In genomic region chr16:23941963-23942564, GRCh38 we compare ENCODE assay signal across 22 cellular contexts.
DNase-seq lines count a peak whose midpoint lies in the region; ATAC-seq, FAIRE-seq and TF ChIP-seq lines count a peak whose summit lies in the region.
"Had no signal": no experiment of that assay in that cellular context is flagged by ENCODE, and none has a peak within 500 bp of the region (broad histone marks: within the 10 kb centered on the region; RNA-seq: fewer than 3 reads in every experiment).

No MANE protein-coding gene starts in this region.

- intact Hi-C loops in CD4-positive, alpha-beta T cell (cut with DNase I, micrococcal nuclease), result no loop called here
- intact Hi-C loops in activated CD4-positive, alpha-beta memory T cell treated with anti-CD3 and anti-CD28 coated beads for 36 hours (cut with micrococcal nuclease), result no loop called here

- no peaks in the 10 kb centered on the region for H3K36me3 Mint-ChIP-seq in CD4-positive, alpha-beta T cell (ENCODE audit: low read depth)
- H3K36me3 Mint-ChIP-seq in memory B cell (peaks cover 16% of the 10 kb centered on the region), endothelial cell (ENCODE audit: low read depth, unreplicated experiment) (no peaks in the 10 kb centered on the region), type B pancreatic cell (no peaks in the 10 kb centered on the region)
- H3K36me3 Mint-ChIP-seq in activated CD4-positive, alpha-beta memory T cell treated with anti-CD3 and anti-CD28 coated beads for 36 hours, result no peaks in the 10 kb centered on the region

- CTCF ChIA-PET in CD4-positive, alpha-beta T cell (lab: Charles Lee), result no interaction called here
- CTCF ChIA-PET in activated CD4-positive, alpha-beta memory T cell treated with anti-CD3 and anti-CD28 coated beads for 36 hours (lab: Charles Lee), result no interaction called here

- peaks cover 69% of the 10 kb centered on the region for H3K4me1 Mint-ChIP-seq in CD4-positive, alpha-beta T cell (ENCODE audit: low read depth)
- H3K4me1 Mint-ChIP-seq in memory B cell (peaks cover 64% of the 10 kb centered on the region), endothelial cell (ENCODE audit: unreplicated experiment) (peaks cover 2% of the 10 kb centered on the region), type B pancreatic cell (ENCODE audit: unreplicated experiment) (no peaks in the 10 kb centered on the region)
- H3K4me1 Mint-ChIP-seq in activated CD4-positive, alpha-beta memory T cell treated with anti-CD3 and anti-CD28 coated beads for 36 hours (ENCODE audit: low read depth), result peaks cover 46% of the 10 kb centered on the region

- POLR2A ChIA-PET in CD4-positive, alpha-beta T cell (lab: Charles Lee), result interaction anchor here (0.6 kb wide), 1 partner anchor 60 kb away, joined by 3 read pairs; no protein-coding TSS in a partner anchor
- POLR2A ChIA-PET in activated CD4-positive, alpha-beta memory T cell treated with anti-CD3 and anti-CD28 coated beads for 36 hours (lab: Charles Lee), result no interaction called here

- H3K27me3 Mint-ChIP-seq in CD4-positive, alpha-beta T cell, result no peaks in the 10 kb centered on the region
- H3K27me3 Mint-ChIP-seq in memory B cell, result no peaks in the 10 kb centered on the region
- H3K27me3 Mint-ChIP-seq in endothelial cell (ENCODE audit: unreplicated experiment), result no peaks in the 10 kb centered on the region
- H3K27me3 Mint-ChIP-seq in type B pancreatic cell, result peaks cover 53% of the 10 kb centered on the region
- no peaks in the 10 kb centered on the region for H3K27me3 Mint-ChIP-seq in activated CD4-positive, alpha-beta memory T cell treated with anti-CD3 and anti-CD28 coated beads for 36 hours

- no peaks in the 10 kb centered on the region for H3K27me3 ChIP-seq in CD4-positive, alpha-beta T cell (ENCODE audit: control insufficient read depth, insufficient read depth, low read length)
- H3K27me3 ChIP-seq: tibial artery had no signal

- no peak overlapping the region for H3K4me3 Mint-ChIP-seq in CD4-positive, alpha-beta T cell
- no peak overlapping the region for H3K4me3 Mint-ChIP-seq in memory B cell
- H3K4me3 Mint-ChIP-seq in endothelial cell (ENCODE audit: unreplicated experiment), result no peak overlapping the region
- H3K4me3 Mint-ChIP-seq in type B pancreatic cell, result no peak overlapping the region
- no peak overlapping the region for H3K4me3 Mint-ChIP-seq in activated CD4-positive, alpha-beta memory T cell treated with anti-CD3 and anti-CD28 coated beads for 36 hours
- H3K4me3 Mint-ChIP-seq: neural crest cell had no signal

- no peak for ATAC-seq in CD4-positive, alpha-beta T cell (ENCODE audit: poor library complexity)
- no peak for ATAC-seq in memory B cell (ENCODE audit: low read depth)
- ATAC-seq: left lobe of liver; stimulated activated naive CD8-positive, alpha-beta T cell treated with anti-CD3 and anti-CD28 coated beads, Interleukin-15, Interleukin-2, amounts not matched to agents 100 U/mL and 50 U/mL, for 24 hours had no signal

- H3K9me3 Mint-ChIP-seq in CD4-positive, alpha-beta T cell, result no peaks in the 10 kb centered on the region
- H3K9me3 Mint-ChIP-seq in memory B cell, result no peaks in the 10 kb centered on the region
- H3K9me3 Mint-ChIP-seq in endothelial cell (ENCODE audit: unreplicated experiment), result no peaks in the 10 kb centered on the region
- no peaks in the 10 kb centered on the region for H3K9me3 Mint-ChIP-seq in type B pancreatic cell
- H3K9me3 Mint-ChIP-seq in activated CD4-positive, alpha-beta memory T cell treated with anti-CD3 and anti-CD28 coated beads for 36 hours, result no peaks in the 10 kb centered on the region
- H3K9me3 Mint-ChIP-seq: neural crest cell had no signal

- peak overlapping the region; percentile 75 for H3K27ac Mint-ChIP-seq in CD4-positive, alpha-beta T cell
- peak overlapping the region; percentile 88 for H3K27ac Mint-ChIP-seq in memory B cell
- no peak overlapping the region for H3K27ac Mint-ChIP-seq in endothelial cell (ENCODE audit: unreplicated experiment)
- no peak overlapping the region for H3K27ac Mint-ChIP-seq in type B pancreatic cell
- no peak overlapping the region for H3K27ac Mint-ChIP-seq in activated CD4-positive, alpha-beta memory T cell treated with anti-CD3 and anti-CD28 coated beads for 36 hours

- H3K9me3 ChIP-seq in CD4-positive, alpha-beta T cell (ENCODE audit: control insufficient read depth, low read length), result no peaks in the 10 kb centered on the region
- H3K9me3 ChIP-seq: tibial artery had no signal

- no peak for TF ChIP-seq CTCF in CD4-positive, alpha-beta T cell (IDR thresholded peaks at IDR 0.05)
- TF ChIP-seq CTCF in endothelial cell (IDR thresholded peaks at IDR 0.05; ENCODE audit: unreplicated experiment) (no peak), type B pancreatic cell (conservative IDR thresholded peaks at IDR 0.05) (no peak)

- H3K27ac ChIP-seq in CD4-positive, alpha-beta T cell (ENCODE audit: low read depth, low read length), result no peak overlapping the region
- H3K27ac ChIP-seq: HL-60, tibial artery had no signal

- peak; percentile 9 for FAIRE-seq in GM12891 (lab: Jason Lieb, UNC)
- FAIRE-seq: bronchial epithelial cell, endometrium had no signal

- no peak for TF ChIP-seq POLR2A in GM12891 (IDR thresholded peaks at IDR 0.05; ENCODE audit: low read depth, low read length)

- DNase-seq in CD4-positive, alpha-beta T cell, result no peak
- DNase-seq in GM12891 (ENCODE audit: insufficient read length, low spot score) (no peak), NCI-H82 treated with DMSO at 0.1 percent for 48 hours (lab: John Stamatoyannopoulos, UW; ENCODE audit: unreplicated experiment) (peak; percentile 31), memory B cell (ENCODE audit: low spot score in 2 of 2) (no peak), endothelial cell (ENCODE audit: low spot score) (no peak), type B pancreatic cell (ENCODE audit: extremely low spot score, unreplicated experiment) (no peak)
- no peak for DNase-seq in activated CD4-positive, alpha-beta memory T cell treated with anti-CD3 and anti-CD28 coated beads for 36 hours
- DNase-seq: activated CD4-positive, alpha-beta T cell treated with anti-CD3 and anti-CD28 coated beads, Interleukin-2, amount 50 U/mL, for 48 hours; activated gamma-delta T cell; activated T-cell treated with anti-CD3 and anti-CD28 coated beads for 4 hours; COR-L47; cortex of kidney; IMR-90; NCI-H187; Right ventricle myocardium superior; stimulated activated naive CD8-positive, alpha-beta T cell treated with anti-CD3 and anti-CD28 coated beads, Interleukin-15, Interleukin-2, amounts not matched to agents 100 U/mL and 50 U/mL, for 24 hours; tibial artery had no signal

TF ChIP-seq in GM12891, 5 proteins besides CTCF, POLR2A, EP300 and RAD21:
- TF ChIP-seq PAX5 (IDR thresholded peaks at IDR 0.05; ENCODE audit: insufficient read depth, low read length, severe bottlenecking), result no peak
- no peak for TF ChIP-seq SPI1 (IDR thresholded peaks at IDR 0.05; ENCODE audit: low read depth, low read length)
- no peak for TF ChIP-seq POLR2AphosphoS5 (IDR thresholded peaks at IDR 0.05; ENCODE audit: low read depth, low read length)
- no peak for TF ChIP-seq TAF1 (IDR thresholded peaks at IDR 0.05; ENCODE audit: low read depth, low read length)
- TF ChIP-seq POU2F2 (IDR thresholded peaks at IDR 0.05; ENCODE audit: low read depth, low read length), result no peak

Comparison
In these comparisons a context has a peak if more than half of its experiments do, and no peak if none do; other contexts are left out.
1. H3K27ac Mint-ChIP-seq: peak in CD4-positive, alpha-beta T cell (single experiment) and memory B cell (single experiment); none in endothelial cell (single experiment), type B pancreatic cell (single experiment) and activated CD4-positive, alpha-beta memory T cell treated with anti-CD3 and anti-CD28 coated beads for 36 hours (single experiment).